In the genomic region with DNA sequence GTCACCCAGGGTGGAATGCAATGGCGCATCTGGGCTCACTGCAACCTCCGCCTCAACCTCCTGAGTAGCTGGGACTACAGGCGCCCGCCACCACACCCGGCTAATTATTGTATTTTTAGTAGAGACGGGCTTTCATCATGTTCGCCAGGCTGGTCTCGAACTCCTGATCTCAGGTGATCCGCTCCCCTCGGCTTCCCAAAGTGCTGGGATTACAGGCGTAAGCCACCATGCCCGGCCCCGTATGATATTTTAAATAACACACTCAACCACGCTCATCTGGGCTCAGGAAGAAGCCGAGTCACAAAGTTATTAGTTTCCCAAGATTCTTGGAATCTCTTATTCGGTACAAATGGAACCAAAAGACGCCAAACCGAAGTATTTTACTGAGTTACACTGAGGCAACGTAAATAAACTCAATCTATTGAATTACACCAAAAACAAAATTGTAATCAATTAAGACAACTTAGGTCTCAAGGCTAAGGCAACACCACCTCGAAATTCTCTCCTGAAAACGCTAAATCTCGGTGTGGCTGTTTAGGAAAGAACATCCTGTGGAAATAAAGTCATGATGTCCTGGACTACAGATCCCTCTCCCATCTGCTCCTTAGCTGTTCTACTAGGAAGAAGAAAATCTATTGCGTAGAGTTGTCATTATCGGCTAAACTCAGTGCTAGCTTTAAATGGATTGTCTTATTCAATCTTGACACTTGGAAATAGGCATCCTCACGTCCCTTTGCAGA, we compare ENCODE assay signal across 1 cellular context.
TF ChIP-seq lines count a peak whose summit lies in the region.

No MANE protein-coding gene starts in this region.

TF ChIP-seq in H1, 55 proteins besides CTCF, POLR2A, EP300 and RAD21:
- no peak for TF ChIP-seq SUZ12 (IDR thresholded peaks at IDR 0.05; ENCODE audit: low read length)
- no peak for TF ChIP-seq EGR1 (IDR thresholded peaks at IDR 0.05; ENCODE audit: borderline replicate concordance, low read depth, low read length)
- TF ChIP-seq ATF3 (IDR thresholded peaks at IDR 0.05; ENCODE audit: insufficient read depth, low read depth, low read length), result no peak
- TF ChIP-seq SIRT6 (IDR thresholded peaks at IDR 0.05; ENCODE audit: low read length), result no peak
- TF ChIP-seq KDM1A (IDR thresholded peaks at IDR 0.05; ENCODE audit: borderline replicate concordance, low read length), result no peak
- TF ChIP-seq TEAD4 (IDR thresholded peaks at IDR 0.05; ENCODE audit: low read depth, low read length), result no peak
- no peak for TF ChIP-seq HDAC6 (IDR thresholded peaks at IDR 0.05; ENCODE audit: low read depth, low read length)
- TF ChIP-seq JUND (IDR thresholded peaks at IDR 0.05; ENCODE audit: low read length), result no peak
- no peak for TF ChIP-seq SP1 (IDR thresholded peaks at IDR 0.05; ENCODE audit: low read depth, low read length)
- TF ChIP-seq, protein P1, sequence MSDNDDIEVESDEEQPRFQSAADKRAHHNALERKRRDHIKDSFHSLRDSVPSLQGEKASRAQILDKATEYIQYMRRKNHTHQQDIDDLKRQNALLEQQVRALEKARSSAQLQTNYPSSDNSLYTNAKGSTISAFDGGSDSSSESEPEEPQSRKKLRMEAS (IDR thresholded peaks at IDR 0.05), result no peak
- TF ChIP-seq E2F6 (IDR thresholded peaks at IDR 0.05), result no peak
- TF ChIP-seq BACH1 (IDR thresholded peaks at IDR 0.05; ENCODE audit: low read length), result no peak
- TF ChIP-seq SIX5 (IDR thresholded peaks at IDR 0.05; ENCODE audit: low read depth, low read length), result no peak
